Comparison of ENCODE assay signal across 13 cellular contexts in genomic region chr21:35428041-35428400, GRCh38.
A peak's percentile ranks its signal among the peaks of the same experiment; 100 is the strongest.
DNase-seq lines count a peak whose midpoint lies in the region; ATAC-seq and TF ChIP-seq lines count a peak whose summit lies in the region.
"Had no signal": no experiment of that assay in that cellular context is flagged by ENCODE, and none has a peak within 500 bp of the region (broad histone marks: within the 10 kb centered on the region; RNA-seq: fewer than 3 reads in every experiment).

No MANE protein-coding gene starts in this region.

- peaks cover 16% of the 10 kb centered on the region for H3K9me3 Mint-ChIP-seq in stimulated activated naive CD8-positive, alpha-beta T cell treated with anti-CD3 and anti-CD28 coated beads, Interleukin-15, Interleukin-2, amounts not matched to agents 100 ng/mL and 50 ng/mL, for 24 hours
- H3K9me3 Mint-ChIP-seq in CD8-positive, alpha-beta memory T cell = peaks cover 8 to 19% (median 12%) of the 10 kb centered on the region in 5 donors

- CTCF ChIA-PET in CD8-positive, alpha-beta memory T cell (lab: Charles Lee) = no interaction called here

- H3K9me3 ChIP-seq in breast epithelium = peaks cover 14 to 15% of the 10 kb centered on the region in 2 donors
- H3K9me3 ChIP-seq in muscle layer of duodenum (ENCODE audit: control insufficient read depth in 1 of 2, low read length in 2 of 2) = peaks cover 0 to 11% of the 10 kb centered on the region in 2 donors
- H3K9me3 ChIP-seq in MM.1S (replicated peaks; ENCODE audit: insufficient read depth, low read length) = no peaks in the 10 kb centered on the region
- no peaks in the 10 kb centered on the region for H3K9me3 ChIP-seq in CD8-positive, alpha-beta memory T cell (ENCODE audit: low read length)
- H3K9me3 ChIP-seq: ovary had no signal

- H3K27ac ChIP-seq in breast epithelium (peak overlapping the region; percentile 34 to 84), muscle layer of duodenum (ENCODE audit: low read length) (peak overlapping the region; percentile 49), MM.1S (ENCODE audit: low read length) (no peak overlapping the region), dorsolateral prefrontal cortex (no peak overlapping the region)
- H3K27ac ChIP-seq in CD8-positive, alpha-beta memory T cell (ENCODE audit: low read depth, low read length) = no peak overlapping the region
- H3K27ac ChIP-seq: C4-2B, ovary had no signal

- TF ChIP-seq POLR2A in breast epithelium (IDR thresholded peaks at IDR 0.05) = no peak

- H3F3A ChIP-seq in MM.1S (ENCODE audit: insufficient read depth, low read length) = no peaks in the 10 kb centered on the region

- H3K4me1 Mint-ChIP-seq in stimulated activated naive CD8-positive, alpha-beta T cell treated with anti-CD3 and anti-CD28 coated beads, Interleukin-15, Interleukin-2, amounts not matched to agents 100 ng/mL and 50 ng/mL, for 24 hours (ENCODE audit: low read depth) = peaks cover 35% of the 10 kb centered on the region
- H3K4me1 Mint-ChIP-seq in CD8-positive, alpha-beta memory T cell = peaks cover 10 to 18% (median 13%) of the 10 kb centered on the region in 3 donors

- intact Hi-C loops in breast epithelium (cut with DNase I; ENCODE audit: low total_unique reads) (no loop called here), dorsolateral prefrontal cortex (cut with DNase I) (no loop called here)

- no peaks in the 10 kb centered on the region for H3K79me2 ChIP-seq in MM.1S (ENCODE audit: low read length)

- DNase-seq in stimulated activated naive CD8-positive, alpha-beta T cell treated with anti-CD3 and anti-CD28 coated beads, Interleukin-15, Interleukin-2, amounts not matched to agents 100 U/mL and 50 U/mL, for 24 hours = no peak
- no peak for DNase-seq in breast epithelium (ENCODE audit: low spot score in 2 of 2)
- DNase-seq in MM.1S = no peak
- no peak for DNase-seq in dorsolateral prefrontal cortex
- no peak for DNase-seq in CD8-positive, alpha-beta memory T cell
- DNase-seq in NCI-H526 treated with DMSO at 0.1 percent for 48 hours (lab: John Stamatoyannopoulos, UW) = no peak
- DNase-seq: NCI-H2029 had no signal

- ATAC-seq in stimulated activated naive CD8-positive, alpha-beta T cell treated with anti-CD3 and anti-CD28 coated beads, Interleukin-15, Interleukin-2, amounts not matched to agents 100 U/mL and 50 U/mL, for 24 hours = no peak

- H3K9me2 ChIP-seq in MM.1S (replicated peaks; ENCODE audit: insufficient read depth, low read length) = no peaks in the 10 kb centered on the region

- H3K4me3 Mint-ChIP-seq in stimulated activated naive CD8-positive, alpha-beta T cell treated with anti-CD3 and anti-CD28 coated beads, Interleukin-15, Interleukin-2, amounts not matched to agents 100 ng/mL and 50 ng/mL, for 24 hours = peak overlapping the region; percentile 56
- H3K4me3 Mint-ChIP-seq in CD8-positive, alpha-beta memory T cell = no peak overlapping the region
- H3K4me3 Mint-ChIP-seq: IgD-negative memory B cell had no signal

- H3K27me3 Mint-ChIP-seq in stimulated activated naive CD8-positive, alpha-beta T cell treated with anti-CD3 and anti-CD28 coated beads, Interleukin-15, Interleukin-2, amounts not matched to agents 100 ng/mL and 50 ng/mL, for 24 hours = peaks cover 13% of the 10 kb centered on the region
- H3K27me3 Mint-ChIP-seq in CD8-positive, alpha-beta memory T cell = peaks cover 34 to 64% of the 10 kb centered on the region in 2 donors

- no peak overlapping the region for H3K27ac Mint-ChIP-seq in stimulated activated naive CD8-positive, alpha-beta T cell treated with anti-CD3 and anti-CD28 coated beads, Interleukin-15, Interleukin-2, amounts not matched to agents 100 ng/mL and 50 ng/mL, for 24 hours
- H3K27ac Mint-ChIP-seq in CD8-positive, alpha-beta memory T cell = peak overlapping the region in 1 of 8 donors; percentile 4
- H3K27ac Mint-ChIP-seq: IgD-negative memory B cell had no signal

- H4K20me1 ChIP-seq in MM.1S (ENCODE audit: insufficient read depth, low read length) = no peaks in the 10 kb centered on the region

- no peak overlapping the region for H3K9ac ChIP-seq in MM.1S (ENCODE audit: low read length)

- peaks cover 3% of the 10 kb centered on the region for H3K36me3 Mint-ChIP-seq in stimulated activated naive CD8-positive, alpha-beta T cell treated with anti-CD3 and anti-CD28 coated beads, Interleukin-15, Interleukin-2, amounts not matched to agents 100 ng/mL and 50 ng/mL, for 24 hours (ENCODE audit: low read depth)
- no peaks in the 10 kb centered on the region for H3K36me3 Mint-ChIP-seq in CD8-positive, alpha-beta memory T cell

- H3K4me1 ChIP-seq in breast epithelium = no peaks in the 10 kb centered on the region
- H3K4me1 ChIP-seq in muscle layer of duodenum (ENCODE audit: control insufficient read depth in 1 of 2, insufficient read depth in 2 of 2, low read length in 2 of 2) = no peaks in the 10 kb centered on the region
- no peaks in the 10 kb centered on the region for H3K4me1 ChIP-seq in MM.1S (ENCODE audit: low read length)
- H3K4me1 ChIP-seq in CD8-positive, alpha-beta memory T cell (ENCODE audit: insufficient read depth, low read length) = peaks cover 14% of the 10 kb centered on the region

- H3K4me3 ChIP-seq in breast epithelium (peak overlapping the region in 1 of 3 donors; percentile 27), muscle layer of duodenum (ENCODE audit: low read depth in 1 of 2, low read length in 2 of 2) (no peak overlapping the region), MM.1S (ENCODE audit: low read length) (no peak overlapping the region), dorsolateral prefrontal cortex (no peak overlapping the region)
- no peak overlapping the region for H3K4me3 ChIP-seq in CD8-positive, alpha-beta memory T cell (ENCODE audit: low read length)
- H3K4me3 ChIP-seq: ovary, tibial nerve had no signal

- H2AFZ ChIP-seq in MM.1S (ENCODE audit: low read length) = no peak overlapping the region

- H3K27me3 ChIP-seq in breast epithelium (no peaks in the 10 kb centered on the region), muscle layer of duodenum (ENCODE audit: low read depth, low read length) (no peaks in the 10 kb centered on the region), MM.1S (replicated peaks; ENCODE audit: insufficient read depth, low read length) (no peaks in the 10 kb centered on the region), dorsolateral prefrontal cortex (peaks cover 0 to 55% (median 11%) of the 10 kb centered on the region in 45 donors)
- H3K27me3 ChIP-seq in CD8-positive, alpha-beta memory T cell (ENCODE audit: insufficient read depth, low read length, poor library complexity, severe bottlenecking) = no peaks in the 10 kb centered on the region
- H3K27me3 ChIP-seq: ovary, tibial nerve had no signal

- H3K36me3 ChIP-seq in breast epithelium = no peaks in the 10 kb centered on the region
- H3K36me3 ChIP-seq in muscle layer of duodenum (ENCODE audit: control insufficient read depth in 1 of 2, insufficient read depth in 2 of 2, low read length in 2 of 2) = peaks cover 0 to 9% of the 10 kb centered on the region in 2 donors
- no peaks in the 10 kb centered on the region for H3K36me3 ChIP-seq in MM.1S (replicated peaks; ENCODE audit: insufficient read depth, low read length)
- H3K36me3 ChIP-seq in CD8-positive, alpha-beta memory T cell (ENCODE audit: insufficient read depth, low read length) = no peaks in the 10 kb centered on the region
- H3K36me3 ChIP-seq: ovary, tibial nerve had no signal

- POLR2A ChIA-PET in CD8-positive, alpha-beta memory T cell (lab: Charles Lee) = no interaction called here

- no peak overlapping the region for H3K4me2 ChIP-seq in MM.1S (ENCODE audit: low read depth, low read length)

- TF ChIP-seq CTCF in breast epithelium (IDR thresholded peaks at IDR 0.05) (no peak), MM.1S (IDR thresholded peaks at IDR 0.05; ENCODE audit: low read length) (no peak), dorsolateral prefrontal cortex (IDR thresholded peaks at IDR 0.05 in 54 of 56, conservative IDR thresholded peaks at IDR 0.05 in 2 of 56; ENCODE audit: low read depth in 1 of 56, partially characterized antibody in 56 of 56) (no peak)

Comparison
In these comparisons a context has a peak if more than half of its experiments do, and no peak if none do; other contexts are left out.
1. H3K27ac ChIP-seq: peak in breast epithelium (2 of 2) and muscle layer of duodenum (single experiment); none in MM.1S (single experiment), dorsolateral prefrontal cortex (0 of 59) and CD8-positive, alpha-beta memory T cell (single experiment).